Comparison of ENCODE assay signal across 11 cellular contexts in genomic region chr11:2779981-2780849, GRCh38.
DNase-seq lines count a peak whose midpoint lies in the region; ATAC-seq, FAIRE-seq and TF ChIP-seq lines count a peak whose summit lies in the region.
"Had no signal": no experiment of that assay in that cellular context is flagged by ENCODE, and none has a peak within 500 bp of the region (broad histone marks: within the 10 kb centered on the region; RNA-seq: fewer than 3 reads in every experiment).

No MANE protein-coding gene starts in this region.

- FAIRE-seq in RCC 7860 (lab: Jason Lieb, UNC), result no peak

- POLR2A ChIA-PET in RWPE1 (lab: Yijun Ruan, JAX; ENCODE audit: low non-redundant PET), result no interaction called here

- TF ChIP-seq CTCF in RWPE1 (conservative IDR thresholded peaks at IDR 0.05; ENCODE audit: low read depth), result no peak
- no peak for TF ChIP-seq CTCF in body of pancreas (IDR thresholded peaks at IDR 0.05)
- no peak for TF ChIP-seq CTCF in right lobe of liver (IDR thresholded peaks at IDR 0.05)

- H3K36me3 ChIP-seq in body of pancreas (replicated peaks in 1 of 2; ENCODE audit: insufficient read depth in 1 of 2, low read depth in 2 of 2) (no peaks in the 10 kb centered on the region), right lobe of liver (no peaks in the 10 kb centered on the region)

- WGBS in body of pancreas, 2 donors, result 56 to 63% methylated on average over 7 to 17 of the region's 23 CpGs
- WGBS in right lobe of liver (ENCODE audit: insufficient coverage, low coverage, low lambda C conversion rate, missing lambda C conversion rate), result 43% methylated on average over 1 of the region's 23 CpGs

- H3K9me3 ChIP-seq in body of pancreas, result no peaks in the 10 kb centered on the region
- H3K9me3 ChIP-seq in right lobe of liver, result no peaks in the 10 kb centered on the region

- H3K4me1 ChIP-seq in body of pancreas (peaks cover 49% of the 10 kb centered on the region), right lobe of liver (peaks cover 0 to 16% (median 5%) of the 10 kb centered on the region in 4 donors)

- no peaks in the 10 kb centered on the region for H3K27me3 ChIP-seq in body of pancreas
- H3K27me3 ChIP-seq in right lobe of liver, result no peaks in the 10 kb centered on the region

- TF ChIP-seq POLR2A in body of pancreas (IDR thresholded peaks at IDR 0.05) (no peak), right lobe of liver (IDR thresholded peaks at IDR 0.05) (no peak)

- DNase-seq in RWPE1 (ENCODE audit: low spot score), result no peak
- peak; percentile 18 to 68 (median 38) for DNase-seq in body of pancreas
- peak; percentile 22 to 57 (median 52) for DNase-seq in right lobe of liver
- peak; percentile 2 for DNase-seq in stimulated activated naive CD8-positive, alpha-beta T cell treated with anti-CD3 and anti-CD28 coated beads, Interleukin-15, Interleukin-2, amounts not matched to agents 100 U/mL and 50 U/mL, for 24 hours
- no peak for DNase-seq in NCI-H2227 (lab: John Stamatoyannopoulos, UW; ENCODE audit: unreplicated experiment)
- no peak for DNase-seq in DMS79 treated with DMSO at 0.1 percent for 48 hours (lab: John Stamatoyannopoulos, UW)
- DNase-seq in RCC 7860 (ENCODE audit: low spot score), result no peak
- DNase-seq: activated CD4-positive, alpha-beta T cell treated with anti-CD3 and anti-CD28 coated beads, Interleukin-2, amount 50 U/mL, for 48 hours; cerebellar nuclear complex; NCI-H1092 treated with DMSO at 0.1 percent for 48 hours had no signal

- CTCF ChIA-PET in RWPE1 (lab: Yijun Ruan, JAX), result interaction anchor here (0.6 to 3.9 kb wide), 4 partner anchors 79 to 247 kb away, joined by 3 to 10 read pairs (median 3); no protein-coding TSS in a partner anchor

- intact Hi-C loops in body of pancreas (cut with DNase I) (no loop called here), right lobe of liver (cut with DNase I) (no loop called here)

- H3K4me3 ChIP-seq in body of pancreas (no peak overlapping the region), right lobe of liver (no peak overlapping the region)

- ATAC-seq in body of pancreas (no peak), right lobe of liver (no peak), HG03439 (IDR thresholded peaks at IDR 0.05; ENCODE audit: unreplicated experiment) (no peak)
- no peak for ATAC-seq in stimulated activated naive CD8-positive, alpha-beta T cell treated with anti-CD3 and anti-CD28 coated beads, Interleukin-15, Interleukin-2, amounts not matched to agents 100 U/mL and 50 U/mL, for 24 hours

- H3K27ac ChIP-seq in RWPE1 (peak overlapping the region; percentile 99), body of pancreas (peak overlapping the region; percentile 87 to 94 (median 89)), right lobe of liver (no peak overlapping the region)

Comparison
In these comparisons a context has a peak if more than half of its experiments do, and no peak if none do; other contexts are left out.
1. DNase-seq: peak in body of pancreas (4 of 4), right lobe of liver (3 of 3) and stimulated activated naive CD8-positive, alpha-beta T cell treated with anti-CD3 and anti-CD28 coated beads, Interleukin-15, Interleukin-2, amounts not matched to agents 100 U/mL and 50 U/mL, for 24 hours (single experiment); none in RWPE1 (single experiment), NCI-H2227 (single experiment), DMS79 treated with DMSO at 0.1 percent for 48 hours (single experiment) and RCC 7860 (single experiment).
2. H3K27ac ChIP-seq: peak in RWPE1 (single experiment) and body of pancreas (4 of 4); none in right lobe of liver (0 of 3).